ENCODE assay signal across 1 cellular context in the genomic region with DNA sequence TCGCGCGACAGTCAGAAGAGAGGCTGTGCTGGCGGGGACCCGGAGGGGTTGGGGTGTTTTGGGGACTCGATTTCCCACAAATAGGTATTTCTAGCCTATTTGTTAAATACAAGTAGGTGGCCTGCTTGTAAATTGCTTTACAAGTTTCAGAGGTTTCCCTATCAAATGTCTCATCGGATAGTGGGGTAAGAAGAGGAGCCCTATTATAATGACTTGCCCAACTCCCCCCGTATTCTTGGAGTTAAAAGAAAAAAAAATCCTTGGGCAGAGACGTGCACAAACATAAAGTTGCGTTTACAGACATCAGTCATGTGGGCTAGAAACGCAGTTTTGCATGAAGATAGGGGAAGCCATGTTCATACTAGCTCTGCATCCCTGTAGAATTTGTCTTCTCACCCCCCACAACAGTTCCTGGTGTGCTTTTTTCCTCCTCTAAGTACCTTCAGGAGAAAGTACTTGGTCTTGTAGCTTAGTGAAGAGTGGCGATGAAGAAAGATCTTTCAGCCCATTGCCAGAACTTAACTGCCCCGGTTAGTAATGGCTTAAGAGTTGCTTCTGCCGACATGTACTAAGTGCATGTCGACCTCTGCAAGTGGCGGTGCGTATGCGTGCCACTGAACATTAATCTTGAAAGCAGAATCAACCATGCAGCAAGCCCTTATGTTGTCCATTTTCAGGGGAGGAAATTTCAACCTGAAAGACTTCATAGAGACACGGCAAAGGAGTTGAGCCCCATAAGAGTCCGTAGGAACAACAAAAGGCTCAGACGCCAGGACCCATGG.
TF ChIP-seq lines count a peak whose summit lies in the region.

No MANE protein-coding gene starts in this region.

TF ChIP-seq in GM12878, 131 proteins besides CTCF, POLR2A, EP300 and RAD21 (continued from another document and continues in another):
- TF ChIP-seq, protein P1, sequence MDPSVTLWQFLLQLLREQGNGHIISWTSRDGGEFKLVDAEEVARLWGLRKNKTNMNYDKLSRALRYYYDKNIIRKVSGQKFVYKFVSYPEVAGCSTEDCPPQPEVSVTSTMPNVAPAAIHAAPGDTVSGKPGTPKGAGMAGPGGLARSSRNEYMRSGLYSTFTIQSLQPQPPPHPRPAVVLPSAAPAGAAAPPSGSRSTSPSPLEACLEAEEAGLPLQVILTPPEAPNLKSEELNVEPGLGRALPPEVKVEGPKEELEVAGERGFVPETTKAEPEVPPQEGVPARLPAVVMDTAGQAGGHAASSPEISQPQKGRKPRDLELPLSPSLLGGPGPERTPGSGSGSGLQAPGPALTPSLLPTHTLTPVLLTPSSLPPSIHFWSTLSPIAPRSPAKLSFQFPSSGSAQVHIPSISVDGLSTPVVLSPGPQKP (IDR thresholded peaks at IDR 0.05; ENCODE audit: low read depth, low read length) = no peak
- TF ChIP-seq CBFB (IDR thresholded peaks at IDR 0.05; ENCODE audit: low read depth) (peak; percentile 30; the same call in 1 of the 2 replicates), ZZZ3 (IDR thresholded peaks at IDR 0.05; ENCODE audit: control insufficient read depth, insufficient read length, low read depth) (no peak), IRF4 (IDR thresholded peaks at IDR 0.05; ENCODE audit: low read depth, low read length) (peak; percentile 72; the same call in 1 of the 2 replicates), ZSCAN29 (IDR thresholded peaks at IDR 0.05) (no peak), SREBF2 (IDR thresholded peaks at IDR 0.05; ENCODE audit: low read length) (no peak), BCL11A (IDR thresholded peaks at IDR 0.05; ENCODE audit: low read depth, low read length) (peak; percentile 83), CBX5 (IDR thresholded peaks at IDR 0.05; ENCODE audit: low read depth) (peak; percentile 87; the same call in 1 of the 2 replicates), NRF1 (conservative IDR thresholded peaks at IDR 0.05; ENCODE audit: low read depth, low read length) (no peak), IKZF2 (IDR thresholded peaks at IDR 0.05) (peak in 1 of 2 experiments; percentile 40; a peak in 1 of 4 replicates), KAT2A (conservative IDR thresholded peaks at IDR 0.05; ENCODE audit: control insufficient read depth, low read depth, low read length) (no peak), GABPA (IDR thresholded peaks at IDR 0.05; ENCODE audit: low read depth) (no peak), ASH2L (IDR thresholded peaks at IDR 0.05; ENCODE audit: borderline replicate concordance, low read depth) (no peak), POU2F2 (IDR thresholded peaks at IDR 0.05; ENCODE audit: borderline replicate concordance, low read depth, low read length) (peak; percentile 72; the same call in 2 of the 3 replicates), DPF2 (IDR thresholded peaks at IDR 0.05) (peak; percentile 67), TCF12 (IDR thresholded peaks at IDR 0.05; ENCODE audit: low read depth, low read length) (peak; percentile 53; the same call in 1 of the 2 replicates), TARDBP (IDR thresholded peaks at IDR 0.05; ENCODE audit: borderline replicate concordance) (no peak), TBL1XR1 (IDR thresholded peaks at IDR 0.05; ENCODE audit: low read depth, low read length) (no peak), BACH1 (IDR thresholded peaks at IDR 0.05; ENCODE audit: borderline replicate concordance) (peak; percentile 19; the same call in 1 of the 2 replicates), SIN3A (IDR thresholded peaks at IDR 0.05; ENCODE audit: low read depth, low read length) (no peak), NR2C2 (IDR thresholded peaks at IDR 0.05; ENCODE audit: borderline replicate concordance, control insufficient read depth, insufficient read length, low read depth) (no peak), BMI1 (IDR thresholded peaks at IDR 0.05; ENCODE audit: borderline replicate concordance) (no peak), ETV6 (conservative IDR thresholded peaks at IDR 0.05 in 1 of 2, IDR thresholded peaks at IDR 0.05 in 1 of 2; ENCODE audit: borderline replicate concordance in 1 of 2, low read depth in 1 of 2) (peak in 1 of 2 experiments; percentile 53; a peak in 1 of 4 replicates), ESRRA (IDR thresholded peaks at IDR 0.05; ENCODE audit: low read length) (no peak), ZNF217 (IDR thresholded peaks at IDR 0.05) (no peak), RELA (IDR thresholded peaks at IDR 0.05; ENCODE audit: borderline replicate concordance, partially characterized antibody) (no peak), RAD51 (IDR thresholded peaks at IDR 0.05) (no peak), RCOR1 (conservative IDR thresholded peaks at IDR 0.05; ENCODE audit: low read depth, low read length) (no peak), TCF7 (IDR thresholded peaks at IDR 0.05; ENCODE audit: borderline replicate concordance) (no peak), MYB (IDR thresholded peaks at IDR 0.05; ENCODE audit: borderline replicate concordance, low read depth, low read length) (no peak), EGR1 (IDR thresholded peaks at IDR 0.05; ENCODE audit: borderline replicate concordance in 1 of 2, low read depth in 2 of 2, low read length in 2 of 2) (no peak)
- TF ChIP-seq, protein P2, sequence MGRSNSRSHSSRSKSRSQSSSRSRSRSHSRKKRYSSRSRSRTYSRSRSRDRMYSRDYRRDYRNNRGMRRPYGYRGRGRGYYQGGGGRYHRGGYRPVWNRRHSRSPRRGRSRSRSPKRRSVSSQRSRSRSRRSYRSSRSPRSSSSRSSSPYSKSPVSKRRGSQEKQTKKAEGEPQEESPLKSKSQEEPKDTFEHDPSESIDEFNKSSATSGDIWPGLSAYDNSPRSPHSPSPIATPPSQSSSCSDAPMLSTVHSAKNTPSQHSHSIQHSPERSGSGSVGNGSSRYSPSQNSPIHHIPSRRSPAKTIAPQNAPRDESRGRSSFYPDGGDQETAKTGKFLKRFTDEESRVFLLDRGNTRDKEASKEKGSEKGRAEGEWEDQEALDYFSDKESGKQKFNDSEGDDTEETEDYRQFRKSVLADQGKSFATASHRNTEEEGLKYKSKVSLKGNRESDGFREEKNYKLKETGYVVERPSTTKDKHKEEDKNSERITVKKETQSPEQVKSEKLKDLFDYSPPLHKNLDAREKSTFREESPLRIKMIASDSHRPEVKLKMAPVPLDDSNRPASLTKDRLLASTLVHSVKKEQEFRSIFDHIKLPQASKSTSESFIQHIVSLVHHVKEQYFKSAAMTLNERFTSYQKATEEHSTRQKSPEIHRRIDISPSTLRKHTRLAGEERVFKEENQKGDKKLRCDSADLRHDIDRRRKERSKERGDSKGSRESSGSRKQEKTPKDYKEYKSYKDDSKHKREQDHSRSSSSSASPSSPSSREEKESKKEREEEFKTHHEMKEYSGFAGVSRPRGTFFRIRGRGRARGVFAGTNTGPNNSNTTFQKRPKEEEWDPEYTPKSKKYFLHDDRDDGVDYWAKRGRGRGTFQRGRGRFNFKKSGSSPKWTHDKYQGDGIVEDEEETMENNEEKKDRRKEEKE (IDR thresholded peaks at IDR 0.05) = no peak
- TF ChIP-seq, protein P3, sequence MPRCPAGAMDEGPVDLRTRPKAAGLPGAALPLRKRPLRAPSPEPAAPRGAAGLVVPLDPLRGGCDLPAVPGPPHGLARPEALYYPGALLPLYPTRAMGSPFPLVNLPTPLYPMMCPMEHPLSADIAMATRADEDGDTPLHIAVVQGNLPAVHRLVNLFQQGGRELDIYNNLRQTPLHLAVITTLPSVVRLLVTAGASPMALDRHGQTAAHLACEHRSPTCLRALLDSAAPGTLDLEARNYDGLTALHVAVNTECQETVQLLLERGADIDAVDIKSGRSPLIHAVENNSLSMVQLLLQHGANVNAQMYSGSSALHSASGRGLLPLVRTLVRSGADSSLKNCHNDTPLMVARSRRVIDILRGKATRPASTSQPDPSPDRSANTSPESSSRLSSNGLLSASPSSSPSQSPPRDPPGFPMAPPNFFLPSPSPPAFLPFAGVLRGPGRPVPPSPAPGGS (IDR thresholded peaks at IDR 0.05; ENCODE audit: borderline replicate concordance, insufficient read depth, low read depth, low read length, poor library complexity, severe bottlenecking) = no peak
- TF ChIP-seq, protein P4, sequence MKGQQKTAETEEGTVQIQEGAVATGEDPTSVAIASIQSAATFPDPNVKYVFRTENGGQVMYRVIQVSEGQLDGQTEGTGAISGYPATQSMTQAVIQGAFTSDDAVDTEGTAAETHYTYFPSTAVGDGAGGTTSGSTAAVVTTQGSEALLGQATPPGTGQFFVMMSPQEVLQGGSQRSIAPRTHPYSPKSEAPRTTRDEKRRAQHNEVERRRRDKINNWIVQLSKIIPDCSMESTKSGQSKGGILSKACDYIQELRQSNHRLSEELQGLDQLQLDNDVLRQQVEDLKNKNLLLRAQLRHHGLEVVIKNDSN (IDR thresholded peaks at IDR 0.05; ENCODE audit: borderline replicate concordance, extremely low read length, insufficient read depth, low read depth, low read length) = no peak
- TF ChIP-seq, protein P5, sequence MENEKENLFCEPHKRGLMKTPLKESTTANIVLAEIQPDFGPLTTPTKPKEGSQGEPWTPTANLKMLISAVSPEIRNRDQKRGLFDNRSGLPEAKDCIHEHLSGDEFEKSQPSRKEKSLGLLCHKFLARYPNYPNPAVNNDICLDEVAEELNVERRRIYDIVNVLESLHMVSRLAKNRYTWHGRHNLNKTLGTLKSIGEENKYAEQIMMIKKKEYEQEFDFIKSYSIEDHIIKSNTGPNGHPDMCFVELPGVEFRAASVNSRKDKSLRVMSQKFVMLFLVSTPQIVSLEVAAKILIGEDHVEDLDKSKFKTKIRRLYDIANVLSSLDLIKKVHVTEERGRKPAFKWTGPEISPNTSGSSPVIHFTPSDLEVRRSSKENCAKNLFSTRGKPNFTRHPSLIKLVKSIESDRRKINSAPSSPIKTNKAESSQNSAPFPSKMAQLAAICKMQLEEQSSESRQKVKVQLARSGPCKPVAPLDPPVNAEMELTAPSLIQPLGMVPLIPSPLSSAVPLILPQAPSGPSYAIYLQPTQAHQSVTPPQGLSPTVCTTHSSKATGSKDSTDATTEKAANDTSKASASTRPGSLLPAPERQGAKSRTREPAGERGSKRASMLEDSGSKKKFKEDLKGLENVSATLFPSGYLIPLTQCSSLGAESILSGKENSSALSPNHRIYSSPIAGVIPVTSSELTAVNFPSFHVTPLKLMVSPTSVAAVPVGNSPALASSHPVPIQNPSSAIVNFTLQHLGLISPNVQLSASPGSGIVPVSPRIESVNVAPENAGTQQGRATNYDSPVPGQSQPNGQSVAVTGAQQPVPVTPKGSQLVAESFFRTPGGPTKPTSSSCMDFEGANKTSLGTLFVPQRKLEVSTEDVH (IDR thresholded peaks at IDR 0.05; ENCODE audit: low read depth, partially characterized antibody) = no peak
- TF ChIP-seq, protein P6, sequence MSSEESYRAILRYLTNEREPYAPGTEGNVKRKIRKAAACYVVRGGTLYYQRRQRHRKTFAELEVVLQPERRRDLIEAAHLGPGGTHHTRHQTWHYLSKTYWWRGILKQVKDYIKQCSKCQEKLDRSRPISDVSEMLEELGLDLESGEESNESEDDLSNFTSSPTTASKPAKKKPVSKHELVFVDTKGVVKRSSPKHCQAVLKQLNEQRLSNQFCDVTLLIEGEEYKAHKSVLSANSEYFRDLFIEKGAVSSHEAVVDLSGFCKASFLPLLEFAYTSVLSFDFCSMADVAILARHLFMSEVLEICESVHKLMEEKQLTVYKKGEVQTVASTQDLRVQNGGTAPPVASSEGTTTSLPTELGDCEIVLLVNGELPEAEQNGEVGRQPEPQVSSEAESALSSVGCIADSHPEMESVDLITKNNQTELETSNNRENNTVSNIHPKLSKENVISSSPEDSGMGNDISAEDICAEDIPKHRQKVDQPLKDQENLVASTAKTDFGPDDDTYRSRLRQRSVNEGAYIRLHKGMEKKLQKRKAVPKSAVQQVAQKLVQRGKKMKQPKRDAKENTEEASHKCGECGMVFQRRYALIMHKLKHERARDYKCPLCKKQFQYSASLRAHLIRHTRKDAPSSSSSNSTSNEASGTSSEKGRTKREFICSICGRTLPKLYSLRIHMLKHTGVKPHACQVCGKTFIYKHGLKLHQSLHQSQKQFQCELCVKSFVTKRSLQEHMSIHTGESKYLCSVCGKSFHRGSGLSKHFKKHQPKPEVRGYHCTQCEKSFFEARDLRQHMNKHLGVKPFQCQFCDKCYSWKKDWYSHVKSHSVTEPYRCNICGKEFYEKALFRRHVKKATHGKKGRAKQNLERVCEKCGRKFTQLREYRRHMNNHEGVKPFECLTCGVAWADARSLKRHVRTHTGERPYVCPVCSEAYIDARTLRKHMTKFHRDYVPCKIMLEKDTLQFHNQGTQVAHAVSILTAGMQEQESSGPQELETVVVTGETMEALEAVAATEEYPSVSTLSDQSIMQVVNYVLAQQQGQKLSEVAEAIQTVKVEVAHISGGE (CRISPR knock-in tag; IDR thresholded peaks at IDR 0.05) = no peak
- TF ChIP-seq, protein P7, sequence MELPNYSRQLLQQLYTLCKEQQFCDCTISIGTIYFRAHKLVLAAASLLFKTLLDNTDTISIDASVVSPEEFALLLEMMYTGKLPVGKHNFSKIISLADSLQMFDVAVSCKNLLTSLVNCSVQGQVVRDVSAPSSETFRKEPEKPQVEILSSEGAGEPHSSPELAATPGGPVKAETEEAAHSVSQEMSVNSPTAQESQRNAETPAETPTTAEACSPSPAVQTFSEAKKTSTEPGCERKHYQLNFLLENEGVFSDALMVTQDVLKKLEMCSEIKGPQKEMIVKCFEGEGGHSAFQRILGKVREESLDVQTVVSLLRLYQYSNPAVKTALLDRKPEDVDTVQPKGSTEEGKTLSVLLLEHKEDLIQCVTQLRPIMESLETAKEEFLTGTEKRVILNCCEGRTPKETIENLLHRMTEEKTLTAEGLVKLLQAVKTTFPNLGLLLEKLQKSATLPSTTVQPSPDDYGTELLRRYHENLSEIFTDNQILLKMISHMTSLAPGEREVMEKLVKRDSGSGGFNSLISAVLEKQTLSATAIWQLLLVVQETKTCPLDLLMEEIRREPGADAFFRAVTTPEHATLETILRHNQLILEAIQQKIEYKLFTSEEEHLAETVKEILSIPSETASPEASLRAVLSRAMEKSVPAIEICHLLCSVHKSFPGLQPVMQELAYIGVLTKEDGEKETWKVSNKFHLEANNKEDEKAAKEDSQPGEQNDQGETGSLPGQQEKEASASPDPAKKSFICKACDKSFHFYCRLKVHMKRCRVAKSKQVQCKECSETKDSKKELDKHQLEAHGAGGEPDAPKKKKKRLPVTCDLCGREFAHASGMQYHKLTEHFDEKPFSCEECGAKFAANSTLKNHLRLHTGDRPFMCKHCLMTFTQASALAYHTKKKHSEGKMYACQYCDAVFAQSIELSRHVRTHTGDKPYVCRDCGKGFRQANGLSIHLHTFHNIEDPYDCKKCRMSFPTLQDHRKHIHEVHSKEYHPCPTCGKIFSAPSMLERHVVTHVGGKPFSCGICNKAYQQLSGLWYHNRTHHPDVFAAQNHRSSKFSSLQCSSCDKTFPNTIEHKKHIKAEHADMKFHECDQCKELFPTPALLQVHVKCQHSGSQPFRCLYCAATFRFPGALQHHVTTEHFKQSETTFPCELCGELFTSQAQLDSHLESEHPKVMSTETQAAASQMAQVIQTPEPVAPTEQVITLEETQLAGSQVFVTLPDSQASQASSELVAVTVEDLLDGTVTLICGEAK (IDR thresholded peaks at IDR 0.05; ENCODE audit: borderline replicate concordance) = no peak
